In genomic region chr5:138459311-138459710, GRCh38 we compare ENCODE assay signal across 1 cellular context.
A peak's percentile ranks its signal among the peaks of the same experiment; 100 is the strongest.
TF ChIP-seq lines count a peak whose summit lies in the region.

No MANE protein-coding gene starts in this region.

TF ChIP-seq in HepG2, 621 proteins besides CTCF, POLR2A, EP300 and RAD21 (continues in another document):
- TF ChIP-seq PATZ1 (CRISPR knock-in tag; IDR thresholded peaks at IDR 0.05) = peak; percentile 21; the same call in 1 of the 2 replicates
- no peak; the same call in 1 of the 2 replicates for TF ChIP-seq UBTF (CRISPR knock-in tag; IDR thresholded peaks at IDR 0.05)
- TF ChIP-seq FOXA3 (CRISPR knock-in tag; IDR thresholded peaks at IDR 0.05) = peak; percentile 48
- no peak for TF ChIP-seq FOXM1 (CRISPR knock-in tag; IDR thresholded peaks at IDR 0.05)
- TF ChIP-seq ZNF431 (CRISPR knock-in tag; IDR thresholded peaks at IDR 0.05; ENCODE audit: borderline replicate concordance, low read depth) = 0 out of 2 replicates have a peak, but pooled peaks have one; percentile 41
- no peak for TF ChIP-seq NRL (CRISPR knock-in tag; IDR thresholded peaks at IDR 0.05; ENCODE audit: borderline replicate concordance)
- TF ChIP-seq JUN (CRISPR knock-in tag; IDR thresholded peaks at IDR 0.05) = no peak; the same call in 1 of the 2 replicates
- TF ChIP-seq DBP (CRISPR knock-in tag; IDR thresholded peaks at IDR 0.05; ENCODE audit: not compliant biosample characterization) = no peak
- 0 out of 2 replicates have a peak, but pooled peaks have one; percentile 43 for TF ChIP-seq ZNF276 (CRISPR knock-in tag; IDR thresholded peaks at IDR 0.05; ENCODE audit: low read depth)
- TF ChIP-seq PLSCR1 (CRISPR knock-in tag; IDR thresholded peaks at IDR 0.05; ENCODE audit: borderline replicate concordance) = peak; percentile 62; the same call in 1 of the 2 replicates
- peak; percentile 74; the same call in 1 of the 2 replicates for TF ChIP-seq SRY (CRISPR knock-in tag; IDR thresholded peaks at IDR 0.05)
- TF ChIP-seq HNF1A (IDR thresholded peaks at IDR 0.05; ENCODE audit: low read depth) = no peak
- TF ChIP-seq HNF1A (CRISPR knock-in tag; IDR thresholded peaks at IDR 0.05; ENCODE audit: borderline replicate concordance) = no peak
- no peak for TF ChIP-seq E2F5 (CRISPR knock-in tag; conservative IDR thresholded peaks at IDR 0.05)
- no peak for TF ChIP-seq IRX3 (CRISPR knock-in tag; IDR thresholded peaks at IDR 0.05; ENCODE audit: borderline replicate concordance, low read depth)
- 0 out of 2 replicates have a peak, but pooled peaks have one; percentile 48 for TF ChIP-seq KAT8 (CRISPR knock-in tag; IDR thresholded peaks at IDR 0.05)
- TF ChIP-seq MLLT10 (CRISPR knock-in tag; IDR thresholded peaks at IDR 0.05) = no peak
- no peak for TF ChIP-seq ZNF639 (CRISPR knock-in tag; conservative IDR thresholded peaks at IDR 0.05)
- 0 out of 2 replicates have a peak, but pooled peaks have one; percentile 36 for TF ChIP-seq PAXIP1 (CRISPR knock-in tag; conservative IDR thresholded peaks at IDR 0.05)
- TF ChIP-seq ZGPAT (CRISPR knock-in tag; IDR thresholded peaks at IDR 0.05) = peak; percentile 51; the same call in 1 of the 2 replicates
- no peak for TF ChIP-seq MTF1 (CRISPR knock-in tag; IDR thresholded peaks at IDR 0.05)
- 0 out of 2 replicates have a peak, but pooled peaks have one; percentile 19 for TF ChIP-seq CBFB (CRISPR knock-in tag; IDR thresholded peaks at IDR 0.05)
- no peak for TF ChIP-seq ZNF17 (CRISPR knock-in tag; IDR thresholded peaks at IDR 0.05)
- peak; percentile 51; the same call in 1 of the 2 replicates for TF ChIP-seq CBX5 (CRISPR knock-in tag; IDR thresholded peaks at IDR 0.05; ENCODE audit: borderline replicate concordance)
- TF ChIP-seq HOXA3 (CRISPR knock-in tag; IDR thresholded peaks at IDR 0.05) = peak; percentile 59; the same call in 1 of the 2 replicates
- peak; percentile 85 for TF ChIP-seq GABPB1 (CRISPR knock-in tag; IDR thresholded peaks at IDR 0.05)
- TF ChIP-seq ARID5B (CRISPR knock-in tag; IDR thresholded peaks at IDR 0.05) = no peak; the same call in 1 of the 2 replicates
- TF ChIP-seq ZNF788 (CRISPR knock-in tag; IDR thresholded peaks at IDR 0.05; ENCODE audit: borderline replicate concordance) = peak; percentile 54; the same call in 1 of the 2 replicates
